Comparison of ENCODE assay signal across 10 cellular contexts in genomic region chr19:40805258-40805868, GRCh38. TPM values are rescaled to one million over a fixed set of nuclear protein-coding genes. Genes with fewer than 3 reads are reported as not detected.
DNase-seq lines count a peak whose midpoint lies in the region; ATAC-seq, FAIRE-seq and TF ChIP-seq lines count a peak whose summit lies in the region.
"Had no signal": no experiment of that assay in that cellular context is flagged by ENCODE, and none has a peak within 500 bp of the region (broad histone marks: within the 10 kb centered on the region; RNA-seq: fewer than 3 reads in every experiment).

No MANE protein-coding gene starts in this region.

- ATAC-seq in GM21723 (IDR thresholded peaks at IDR 0.05; ENCODE audit: unreplicated experiment) = no peak
- no peak for ATAC-seq in GM18498 (IDR thresholded peaks at IDR 0.05; ENCODE audit: unreplicated experiment)

- H3K9me3 ChIP-seq in Peyer's patch = no peaks in the 10 kb centered on the region
- H3K9me3 ChIP-seq in stomach = no peaks in the 10 kb centered on the region

- peaks cover 69% of the 10 kb centered on the region for H3K4me1 Mint-ChIP-seq in activated naive CD8-positive, alpha-beta T cell treated with anti-CD3 and anti-CD28 coated beads for 36 hours

- peaks cover 29 to 94% (median 62%) of the 10 kb centered on the region in 4 donors for H3K4me1 ChIP-seq in Peyer's patch
- peaks cover 80 to 99% (median 96%) of the 10 kb centered on the region in 4 donors for H3K4me1 ChIP-seq in stomach

- TF ChIP-seq CTCF in Peyer's patch (IDR thresholded peaks at IDR 0.05) = no peak
- TF ChIP-seq CTCF in stomach (IDR thresholded peaks at IDR 0.05) = no peak
- no peak for TF ChIP-seq CTCF in D721Med (IDR thresholded peaks at IDR 0.05; ENCODE audit: insufficient read depth, missing control alignments)

- H3K27me3 ChIP-seq in Peyer's patch (no peaks in the 10 kb centered on the region), layer of hippocampus (ENCODE audit: control insufficient read depth, insufficient read depth, low read length) (no peaks in the 10 kb centered on the region), stomach (no peaks in the 10 kb centered on the region)

- H3K27ac ChIP-seq in Peyer's patch (peak overlapping the region; percentile 59 to 98 (median 74)), layer of hippocampus (ENCODE audit: low read depth, low read length) (peak overlapping the region; percentile 66), stomach (peak overlapping the region; percentile 73 to 99 (median 95))

- no peak for FAIRE-seq in D721Med (lab: Jason Lieb, UNC)

- H3K9me3 Mint-ChIP-seq in activated naive CD8-positive, alpha-beta T cell treated with anti-CD3 and anti-CD28 coated beads for 36 hours = no peaks in the 10 kb centered on the region

- TF ChIP-seq EP300 in stomach (IDR thresholded peaks at IDR 0.05) = no peak

- intact Hi-C loops in stomach (cut with DNase I; ENCODE audit: low total_unique reads) = loop anchor here (5.0 kb wide), 1 partner anchor 143 kb away; no protein-coding TSS in a partner anchor

- TF ChIP-seq POLR2A in Peyer's patch (IDR thresholded peaks at IDR 0.05) (no peak), stomach (IDR thresholded peaks at IDR 0.05) (no peak)

- H3K36me3 Mint-ChIP-seq in activated naive CD8-positive, alpha-beta T cell treated with anti-CD3 and anti-CD28 coated beads for 36 hours = peaks cover 44% of the 10 kb centered on the region

- peak overlapping the region; percentile 99 for H3K4me3 Mint-ChIP-seq in activated naive CD8-positive, alpha-beta T cell treated with anti-CD3 and anti-CD28 coated beads for 36 hours

- H3K27ac Mint-ChIP-seq in activated naive CD8-positive, alpha-beta T cell treated with anti-CD3 and anti-CD28 coated beads for 36 hours = peak overlapping the region; percentile 99

- 49 to 58% (median 55%) methylated on average over 2 of the region's 2 CpGs for WGBS in stomach, 5 donors

- H3K27me3 Mint-ChIP-seq in activated naive CD8-positive, alpha-beta T cell treated with anti-CD3 and anti-CD28 coated beads for 36 hours = no peaks in the 10 kb centered on the region

- no peak overlapping the region for H3K4me3 ChIP-seq in Peyer's patch
- H3K4me3 ChIP-seq in stomach = peak overlapping the region in 1 of 4 donors; percentile 40

- no peak for DNase-seq in Peyer's patch
- no peak for DNase-seq in activated naive CD8-positive, alpha-beta T cell treated with anti-CD3 and anti-CD28 coated beads for 36 hours
- DNase-seq in stomach = peak; percentile 73
- no peak for DNase-seq in D721Med (ENCODE audit: insufficient read length, low spot score)
- DNase-seq: NCI-H1436 had no signal

- H3K36me3 ChIP-seq in Peyer's patch = peaks cover 0 to 32% (median 0%) of the 10 kb centered on the region in 3 donors
- H3K36me3 ChIP-seq in stomach = peaks cover 27 to 46% (median 42%) of the 10 kb centered on the region in 4 donors

RNA-seq across cellular contexts. Expression of gene EGLN2, which starts 6.4 kb away (rescaled TPM):
- total RNA-seq in Peyer's patch (10 to 100 TPM; 75.8 to 96.6 (median 88.1) TPM), stomach (100 to 1,000 TPM in 1 of 5 donors, 10 to 100 TPM in 4; 30.0 to 115 (median 71.2) TPM)
- 100 to 1,000 TPM in 1 of 2 experiments, 10 to 100 TPM in 1; 97.2 to 100 TPM for total RNA-seq in activated naive CD8-positive, alpha-beta T cell treated with anti-CD3 and anti-CD28 coated beads for 36 hours
- 10 to 100 TPM; 69.8 to 73.9 (median 71.7) TPM for polyA plus RNA-seq in stomach

RNA-seq across cellular contexts. Expression of gene RAB4B, which starts 27.3 kb away (rescaled TPM):
- total RNA-seq in Peyer's patch (10 to 100 TPM; 14.9 to 71.2 (median 51.3) TPM), stomach (10 to 100 TPM in 4 of 5 donors, not detected in 1; 10.3 to 47.8 (median 28.9) TPM)
- 10 to 100 TPM; 26.0 to 27.2 TPM for total RNA-seq in activated naive CD8-positive, alpha-beta T cell treated with anti-CD3 and anti-CD28 coated beads for 36 hours
- 10 to 100 TPM; 31.6 to 53.7 (median 39.2) TPM for polyA plus RNA-seq in stomach

RNA-seq across cellular contexts. Expression of gene MIA, which starts 30.0 kb away (rescaled TPM):
- total RNA-seq in Peyer's patch (1 to 10 TPM in 1 of 4 donors, not detected in 3; 4.0 TPM), stomach (1 to 10 TPM in 2 of 5 donors, not detected in 3; 2.9 to 8.1 TPM)
- total RNA-seq in activated naive CD8-positive, alpha-beta T cell treated with anti-CD3 and anti-CD28 coated beads for 36 hours = not detected
- 10 to 100 TPM in 1 of 3 donors, 1 to 10 TPM in 1, not detected in 1; 2.8 to 10.1 TPM for polyA plus RNA-seq in stomach
- total RNA-seq: dermis microvascular lymphatic vessel endothelial cell, myocyte had no signal

RNA-seq across cellular contexts. Expression of gene CYP2A6, which starts 44.9 kb away (rescaled TPM):
- total RNA-seq in Peyer's patch = not detected
- under 1 TPM in 1 of 2 experiments, not detected in 1; 0.27 TPM for total RNA-seq in activated naive CD8-positive, alpha-beta T cell treated with anti-CD3 and anti-CD28 coated beads for 36 hours
- total RNA-seq in stomach = not detected
- polyA plus RNA-seq in stomach = not detected
- total RNA-seq: dermis microvascular lymphatic vessel endothelial cell, myocyte had no signal

RNA-seq across cellular contexts. Expression of gene SNRPA, which starts 54.4 kb away (rescaled TPM):
- total RNA-seq in Peyer's patch (100 to 1,000 TPM in 1 of 4 donors, 10 to 100 TPM in 3; 44.5 to 104 (median 72.1) TPM), stomach (100 to 1,000 TPM in 2 of 5 donors, 10 to 100 TPM in 2, 1 to 10 TPM in 1; 4.9 to 258 (median 46.0) TPM)
- total RNA-seq in activated naive CD8-positive, alpha-beta T cell treated with anti-CD3 and anti-CD28 coated beads for 36 hours = 100 to 1,000 TPM; 237 to 252 TPM
- 10 to 100 TPM; 33.1 to 74.6 (median 71.6) TPM for polyA plus RNA-seq in stomach
